In the genomic region with DNA sequence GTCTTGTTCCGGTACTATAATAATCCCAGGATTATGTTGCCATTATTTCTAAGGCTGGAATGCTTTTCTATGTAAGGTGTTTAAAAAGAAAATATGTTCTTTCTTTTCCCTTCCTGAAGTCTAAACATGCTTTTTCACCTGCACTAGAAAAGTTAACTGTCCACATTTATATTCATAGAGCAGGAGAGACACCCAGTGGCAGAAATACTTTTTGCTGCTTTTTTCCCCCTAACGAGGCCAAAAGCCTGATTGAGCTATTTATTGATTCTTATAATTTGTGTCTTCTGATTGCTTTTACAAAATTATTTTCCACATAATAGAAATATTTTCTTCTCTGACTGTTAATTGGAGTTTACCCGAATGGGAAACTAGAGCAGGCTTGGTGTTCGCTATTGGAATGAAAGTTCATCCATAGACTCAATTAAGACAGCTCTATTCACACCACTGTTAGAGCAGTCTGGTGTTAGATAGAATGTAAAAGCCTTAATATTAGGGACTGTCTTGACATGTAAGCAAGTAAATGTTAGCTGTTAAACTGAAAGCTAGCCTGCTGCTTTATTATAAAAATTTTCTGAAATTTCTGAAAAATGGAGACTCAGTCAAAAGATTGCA, we compare ENCODE assay signal across 7 cellular contexts. TPM values are rescaled to one million over a fixed set of nuclear protein-coding genes. Genes with fewer than 3 reads are reported as not detected.
DNase-seq lines count a peak whose midpoint lies in the region; ATAC-seq and TF ChIP-seq lines count a peak whose summit lies in the region.

No MANE protein-coding gene starts in this region.

- H3K4me3 ChIP-seq in LNCaP clone FGC (ENCODE audit: low read depth, low read length) (no peak overlapping the region), hepatocyte (no peak overlapping the region), tibial nerve (no peak overlapping the region)

- no peak overlapping the region for H3K4me3 Mint-ChIP-seq in activated CD4-positive, alpha-beta T cell treated with anti-CD3 and anti-CD28 coated beads, Interleukin-2, amount 10 ng/mL, durations not matched to agents 7 days and 5 days

- no peaks in the 10 kb centered on the region for H3K27me3 ChIP-seq in hepatocyte
- no peaks in the 10 kb centered on the region for H3K27me3 ChIP-seq in tibial nerve

- POLR2A ChIA-PET in activated CD4-positive, alpha-beta T cell treated with anti-CD3 and anti-CD28 coated beads, Interleukin-2, amount 10 ng/mL, durations not matched to agents 7 days and 5 days (lab: Charles Lee) = interaction anchor here (1.0 kb wide), 1 partner anchor 174 kb away, joined by 3 read pairs; no protein-coding TSS in a partner anchor

- H3K4me1 Mint-ChIP-seq in activated CD4-positive, alpha-beta T cell treated with anti-CD3 and anti-CD28 coated beads, Interleukin-2, amount 10 ng/mL, durations not matched to agents 7 days and 5 days = peaks cover 19% of the 10 kb centered on the region

- TF ChIP-seq POLR2A in tibial nerve (IDR thresholded peaks at IDR 0.05) = no peak

- TF ChIP-seq CTCF in LNCaP clone FGC (IDR thresholded peaks at IDR 0.05; ENCODE audit: control insufficient read depth, extremely low read depth, insufficient read depth) (peak; percentile 53), hepatocyte (IDR thresholded peaks at IDR 0.05; ENCODE audit: poor library complexity) (peak; percentile 76), tibial nerve (IDR thresholded peaks at IDR 0.05) (peak; percentile 48 to 68 (median 56))

- no peaks in the 10 kb centered on the region for H3K27me3 Mint-ChIP-seq in activated CD4-positive, alpha-beta T cell treated with anti-CD3 and anti-CD28 coated beads, Interleukin-2, amount 10 ng/mL, durations not matched to agents 7 days and 5 days

- H3K79me2 ChIP-seq in hepatocyte = no peaks in the 10 kb centered on the region

- H3K9me3 Mint-ChIP-seq in activated CD4-positive, alpha-beta T cell treated with anti-CD3 and anti-CD28 coated beads, Interleukin-2, amount 10 ng/mL, durations not matched to agents 7 days and 5 days = no peaks in the 10 kb centered on the region

- DNase-seq in DMS53 (lab: John Stamatoyannopoulos, UW) (peak; percentile 30), LNCaP clone FGC (ENCODE audit: low read depth) (no peak), hepatocyte (ENCODE audit: low spot score) (peak; percentile 40), tibial nerve (ENCODE audit: low spot score in 2 of 2) (peak in 1 of 2 donors; percentile 46), COLO829 (ENCODE audit: low spot score) (no peak)
- DNase-seq in activated CD4-positive, alpha-beta T cell treated with anti-CD3 and anti-CD28 coated beads, Interleukin-2, amount 10 ng/mL, durations not matched to agents 7 days and 5 days = peak; percentile 62

- CTCF ChIA-PET in activated CD4-positive, alpha-beta T cell treated with anti-CD3 and anti-CD28 coated beads, Interleukin-2, amount 10 ng/mL, durations not matched to agents 7 days and 5 days (lab: Charles Lee) = interaction anchor here (0.7 to 1.7 kb wide), 8 partner anchors 10 to 1036 kb away, joined by 3 to 9 read pairs (median 4); no protein-coding TSS in a partner anchor

- H3K4me2 ChIP-seq in hepatocyte = no peak overlapping the region

- no peaks in the 10 kb centered on the region for H4K20me1 ChIP-seq in hepatocyte (ENCODE audit: insufficient read depth, poor library complexity, severe bottlenecking)

- no peaks in the 10 kb centered on the region for H3K9me3 ChIP-seq in hepatocyte (ENCODE audit: low read depth)
- no peaks in the 10 kb centered on the region for H3K9me3 ChIP-seq in tibial nerve

- WGBS in hepatocyte (ENCODE audit: low lambda C conversion rate, missing lambda C conversion rate) = 62% methylated on average over 4 of the region's 4 CpGs
- WGBS in tibial nerve, 2 donors = 58 to 62% methylated on average over 4 of the region's 4 CpGs

- no peaks in the 10 kb centered on the region for H3K36me3 ChIP-seq in hepatocyte (replicated peaks; ENCODE audit: insufficient read depth, low read depth)
- H3K36me3 ChIP-seq in tibial nerve = peaks cover 0 to 23% (median 0%) of the 10 kb centered on the region in 3 donors

- no peak for TF ChIP-seq EP300 in tibial nerve (IDR thresholded peaks at IDR 0.05)

- no peaks in the 10 kb centered on the region for H3K9me2 ChIP-seq in hepatocyte (replicated peaks; ENCODE audit: insufficient read depth)

- H3K27ac Mint-ChIP-seq in activated CD4-positive, alpha-beta T cell treated with anti-CD3 and anti-CD28 coated beads, Interleukin-2, amount 10 ng/mL, durations not matched to agents 7 days and 5 days = no peak overlapping the region

- H2AFZ ChIP-seq in hepatocyte = no peak overlapping the region

- H3K27ac ChIP-seq in hepatocyte (no peak overlapping the region), tibial nerve (no peak overlapping the region)

- peaks cover 19% of the 10 kb centered on the region for H3K36me3 Mint-ChIP-seq in activated CD4-positive, alpha-beta T cell treated with anti-CD3 and anti-CD28 coated beads, Interleukin-2, amount 10 ng/mL, durations not matched to agents 7 days and 5 days (ENCODE audit: low read depth)

- H3K4me1 ChIP-seq in hepatocyte (ENCODE audit: insufficient read depth) = no peaks in the 10 kb centered on the region
- H3K4me1 ChIP-seq in tibial nerve = no peaks in the 10 kb centered on the region

- ATAC-seq in GM18520 (IDR thresholded peaks at IDR 0.05; ENCODE audit: unreplicated experiment) = peak; percentile 44

RNA-seq across cellular contexts. Expression of gene GPR180, which starts 15.8 kb away (rescaled TPM):
- total RNA-seq in activated CD4-positive, alpha-beta T cell treated with anti-CD3 and anti-CD28 coated beads, Interleukin-2, amount 10 ng/mL, durations not matched to agents 7 days and 5 days = 1 to 10 TPM; 6.2 to 6.8 TPM
- 12.3 and 12.9 TPM in 2 replicates for total RNA-seq in hepatocyte
- 5.6 and 5.7 TPM in 2 replicates for polyA plus RNA-seq in hepatocyte
- 1 to 10 TPM; 2.9 to 9.0 (median 5.2) TPM for total RNA-seq in tibial nerve

RNA-seq across cellular contexts. Expression of gene TGDS, which starts 21.5 kb away (rescaled TPM):
- 10 to 100 TPM; 15.6 to 16.2 TPM for total RNA-seq in activated CD4-positive, alpha-beta T cell treated with anti-CD3 and anti-CD28 coated beads, Interleukin-2, amount 10 ng/mL, durations not matched to agents 7 days and 5 days
- total RNA-seq in hepatocyte (21.5 and 25.3 TPM in 2 replicates), tibial nerve (10 to 100 TPM; 10.2 to 14.2 (median 12.3) TPM)
- polyA plus RNA-seq in hepatocyte = 7.8 and 8.6 TPM in 2 replicates

Comparison
In these comparisons a context has a peak if more than half of its experiments do, and no peak if none do; other contexts are left out.
1. DNase-seq: peak in DMS53 (single experiment), activated CD4-positive, alpha-beta T cell treated with anti-CD3 and anti-CD28 coated beads, Interleukin-2, amount 10 ng/mL, durations not matched to agents 7 days and 5 days (single experiment) and hepatocyte (single experiment); none in LNCaP clone FGC (single experiment) and COLO829 (single experiment).
2. Peak in every context shown above with its lines, with median percentiles within 50 percentile points of each other: CTCF ChIP-seq.